In genomic region chr2:120400546-120400945, GRCh38 we compare ENCODE assay signal across 21 cellular contexts. TPM values are rescaled to one million over a fixed set of nuclear protein-coding genes. Genes with fewer than 3 reads are reported as not detected.
DNase-seq lines count a peak whose midpoint lies in the region; ATAC-seq, FAIRE-seq and TF ChIP-seq lines count a peak whose summit lies in the region.
"Had no signal": no experiment of that assay in that cellular context is flagged by ENCODE, and none has a peak within 500 bp of the region (broad histone marks: within the 10 kb centered on the region; RNA-seq: fewer than 3 reads in every experiment).

No MANE protein-coding gene starts in this region.

- H3K9ac ChIP-seq in BLaER1 = no peak overlapping the region
- H3K9ac ChIP-seq: KMS-11 had no signal

- H3K36me3 ChIP-seq in BLaER1 (no peaks in the 10 kb centered on the region), osteoblast (ENCODE audit: insufficient read depth, low read length) (no peaks in the 10 kb centered on the region)
- H3K36me3 ChIP-seq: SJSA1 had no signal

- H3K27me3 Mint-ChIP-seq in activated B cell treated with CpG ODN at 0.5 μM for 24 hours = peaks cover 7% of the 10 kb centered on the region

- no peak overlapping the region for H3K4me3 Mint-ChIP-seq in activated B cell treated with CpG ODN at 0.5 μM for 24 hours
- H3K4me3 Mint-ChIP-seq: CD4-positive, CD25-positive, alpha-beta regulatory T cell had no signal

- H3K9me3 ChIP-seq in A549 (no peaks in the 10 kb centered on the region), BLaER1 (no peaks in the 10 kb centered on the region), osteoblast (ENCODE audit: low read depth, low read length) (no peaks in the 10 kb centered on the region)
- H3K9me3 ChIP-seq: SJSA1 had no signal

- no peaks in the 10 kb centered on the region for H3K4me1 Mint-ChIP-seq in activated B cell treated with CpG ODN at 0.5 μM for 24 hours
- H3K4me1 Mint-ChIP-seq: CD4-positive, CD25-positive, alpha-beta regulatory T cell had no signal

- peaks cover 3% of the 10 kb centered on the region for H3K9me3 Mint-ChIP-seq in activated B cell treated with CpG ODN at 0.5 μM for 24 hours

- H3K79me2 ChIP-seq in osteoblast (ENCODE audit: insufficient read depth, low read length) = no peaks in the 10 kb centered on the region

- no peak for FAIRE-seq in A549 (lab: Jason Lieb, UNC)
- FAIRE-seq: H1 had no signal

- WGBS in A549 (ENCODE audit: missing lambda C conversion rate) = 93% methylated on average over 11 of the region's 11 CpGs

- intact Hi-C loops in activated B cell treated with CpG ODN at 0.5 μM for 24 hours (cut with micrococcal nuclease) = no loop called here

- H3K27ac ChIP-seq in A549 = peak overlapping the region; percentile 87 to 98
- H3K27ac ChIP-seq in BLaER1 = no peak overlapping the region
- H3K27ac ChIP-seq in osteoblast (ENCODE audit: low read depth, low read length) = no peak overlapping the region
- H3K27ac ChIP-seq: KMS-11, SJSA1 had no signal

- no peak for DNase-seq in A549 (ENCODE audit: low read depth in 1 of 2, low spot score in 1 of 2)
- peak; percentile 5 for DNase-seq in activated B cell treated with CpG ODN at 0.5 μM for 24 hours
- peak; percentile 79 for DNase-seq in osteoblast (ENCODE audit: insufficient read length, low spot score, missing footprints)
- no peak for DNase-seq in T-helper 9 cell
- DNase-seq in GM19238 (ENCODE audit: insufficient read length, low spot score) = no peak
- DNase-seq in NCI-H2227 (lab: John Stamatoyannopoulos, UW; ENCODE audit: unreplicated experiment) = no peak
- DNase-seq: CD4-positive, CD25-positive, alpha-beta regulatory T cell; DMS153; GF-D8; MV-4-11; NCI-H1417; NCI-H187 treated with DMSO at 0.1 percent for 48 hours; NCI-H226; NCI-H524; NCI-H82 had no signal

- TF ChIP-seq CTCF in A549 (IDR thresholded peaks at IDR 0.05) (no peak), activated B cell treated with CpG ODN at 0.5 μM for 24 hours (IDR thresholded peaks at IDR 0.05) (no peak), osteoblast (IDR thresholded peaks at IDR 0.05; ENCODE audit: extremely low read depth, low read depth, low read length) (no peak)

- H3K4me2 ChIP-seq in A549 (no peak overlapping the region), BLaER1 (peak overlapping the region; percentile 17; the same call in 1 of the 2 replicates), osteoblast (ENCODE audit: insufficient read depth, low read length) (no peak overlapping the region)
- H3K4me2 ChIP-seq: KMS-11 had no signal

- no peak for TF ChIP-seq EP300 in A549 (IDR thresholded peaks at IDR 0.05)

- peaks cover 76% of the 10 kb centered on the region for H3K4me1 ChIP-seq in A549
- H3K4me1 ChIP-seq in BLaER1 = peaks cover 10% of the 10 kb centered on the region; the same call in 1 of the 2 replicates
- H3K4me1 ChIP-seq in osteoblast (ENCODE audit: insufficient read depth, low read length) = peaks cover 3% of the 10 kb centered on the region

- H4K20me1 ChIP-seq in BLaER1 (no peaks in the 10 kb centered on the region), osteoblast (ENCODE audit: insufficient read depth, low read length) (no peaks in the 10 kb centered on the region)

- no peak overlapping the region for H3K4me3 ChIP-seq in A549
- H3K4me3 ChIP-seq in BLaER1 = no peak overlapping the region
- H3K4me3 ChIP-seq in osteoblast (ENCODE audit: insufficient read depth, low read length) = no peak overlapping the region
- H3K4me3 ChIP-seq: SJSA1 had no signal

- no peak for TF ChIP-seq RAD21 in A549 (conservative IDR thresholded peaks at IDR 0.05 in 1 of 2, IDR thresholded peaks at IDR 0.05 in 1 of 2)

- TF ChIP-seq POLR2A in A549 (IDR thresholded peaks at IDR 0.05; ENCODE audit: low read length) = no peak

- no peaks in the 10 kb centered on the region for H3K36me3 Mint-ChIP-seq in activated B cell treated with CpG ODN at 0.5 μM for 24 hours (ENCODE audit: low read depth)
- H3K36me3 Mint-ChIP-seq: CD4-positive, CD25-positive, alpha-beta regulatory T cell had no signal

- H3K27ac Mint-ChIP-seq in activated B cell treated with CpG ODN at 0.5 μM for 24 hours = no peak overlapping the region
- H3K27ac Mint-ChIP-seq: CD4-positive, CD25-positive, alpha-beta regulatory T cell had no signal

- no peak overlapping the region for H2AFZ ChIP-seq in osteoblast (ENCODE audit: low read length)

- ATAC-seq in A549 (no peak), activated B cell treated with CpG ODN at 0.5 μM for 24 hours (ENCODE audit: low read depth) (no peak), HG03342 (IDR thresholded peaks at IDR 0.05; ENCODE audit: unreplicated experiment) (no peak)

- POLR2A ChIA-PET in A549 (lab: Yijun Ruan, JAX) = no interaction called here
- POLR2A ChIA-PET in activated B cell treated with CpG ODN at 0.5 μM for 24 hours (lab: Charles Lee) = no interaction called here

- no peaks in the 10 kb centered on the region for H3K27me3 ChIP-seq in BLaER1
- H3K27me3 ChIP-seq in osteoblast (ENCODE audit: insufficient read depth, low read length) = peaks cover 10% of the 10 kb centered on the region
- H3K27me3 ChIP-seq: SJSA1 had no signal

- CTCF ChIA-PET in A549 (lab: Yijun Ruan, JAX) = interaction anchor here (1.0 to 1.7 kb wide), 8 partner anchors 9 to 152 kb away, joined by 3 to 4 read pairs (median 3); no protein-coding TSS in a partner anchor
- CTCF ChIA-PET in activated B cell treated with CpG ODN at 0.5 μM for 24 hours (lab: Charles Lee) = no interaction called here

TF ChIP-seq in A549, 52 proteins besides CTCF, POLR2A, EP300 and RAD21:
- TF ChIP-seq JUNB (IDR thresholded peaks at IDR 0.05) = no peak
- no peak for TF ChIP-seq ZC3H11A (IDR thresholded peaks at IDR 0.05)
- no peak for TF ChIP-seq PBX3 (IDR thresholded peaks at IDR 0.05)
- TF ChIP-seq HOXA7 (CRISPR knock-in tag; IDR thresholded peaks at IDR 0.05) = no peak
- no peak for TF ChIP-seq MYC (IDR thresholded peaks at IDR 0.05; ENCODE audit: borderline replicate concordance, low read length)
- no peak for TF ChIP-seq RFX5 (IDR thresholded peaks at IDR 0.05)
- TF ChIP-seq ELK1 (IDR thresholded peaks at IDR 0.05; ENCODE audit: low read depth, low read length) = no peak
- no peak for TF ChIP-seq NFE2L2 (conservative IDR thresholded peaks at IDR 0.05; ENCODE audit: low read length)
- no peak for TF ChIP-seq HMGXB4 (CRISPR knock-in tag; IDR thresholded peaks at IDR 0.05; ENCODE audit: borderline replicate concordance)
- no peak for TF ChIP-seq HEYL (CRISPR knock-in tag; IDR thresholded peaks at IDR 0.05)
- no peak for TF ChIP-seq BHLHE40 (IDR thresholded peaks at IDR 0.05; ENCODE audit: low read depth, low read length)
- TF ChIP-seq JUN (IDR thresholded peaks at IDR 0.05) = no peak
- no peak for TF ChIP-seq CBX8 (IDR thresholded peaks at IDR 0.05)
- no peak for TF ChIP-seq MAFK (IDR thresholded peaks at IDR 0.05; ENCODE audit: partially characterized antibody)

RNA-seq across cellular contexts. Expression of gene INHBB, which starts 54.6 kb away (rescaled TPM):
- polyA plus RNA-seq in A549 (2011; rRNA removed) (21.4 and 25.3 TPM in 2 replicates), A549 (2017; fragmentation: RNase III; extraction: RNeasy Plus Mini Kit Qiagen cat#74134 plus additional on column Dnase treatment) (7.2 to 9.3 TPM (median 9.2 TPM) in 3 replicates)
- 14.3 and 17.6 TPM in 2 replicates for polyA plus RNA-seq in A549 (2012; cell fraction: cytosol; rRNA removed)
- polyA plus RNA-seq in A549 (2012; cell fraction: nucleus; rRNA removed) = 13.8 and 22.1 TPM in 2 replicates
- polyA minus RNA-seq in A549 (2011; rRNA and poly(A)+ RNA removed) = 27.5 and 33.4 TPM in 2 replicates
- total RNA-seq in activated B cell treated with CpG ODN at 0.5 μM for 24 hours (not detected in 2 replicates), osteoblast (under 0.01 and 0.29 TPM in 2 replicates)
- total RNA-seq: CD4-positive, CD25-positive, alpha-beta regulatory T cell; HT-29 had no signal
- polyA plus RNA-seq: CD4-positive, CD25-positive, alpha-beta regulatory T cell had no signal

Comparison
In these comparisons a context has a peak if more than half of its experiments do, and no peak if none do; other contexts are left out.
1. DNase-seq: peak in activated B cell treated with CpG ODN at 0.5 μM for 24 hours (single experiment) and osteoblast (single experiment); none in A549 (0 of 2), T-helper 9 cell (single experiment), GM19238 (single experiment) and NCI-H2227 (single experiment).
2. H3K27ac ChIP-seq: peak in A549 (2 of 2); none in BLaER1 (single experiment) and osteoblast (single experiment).